In the genomic region with DNA sequence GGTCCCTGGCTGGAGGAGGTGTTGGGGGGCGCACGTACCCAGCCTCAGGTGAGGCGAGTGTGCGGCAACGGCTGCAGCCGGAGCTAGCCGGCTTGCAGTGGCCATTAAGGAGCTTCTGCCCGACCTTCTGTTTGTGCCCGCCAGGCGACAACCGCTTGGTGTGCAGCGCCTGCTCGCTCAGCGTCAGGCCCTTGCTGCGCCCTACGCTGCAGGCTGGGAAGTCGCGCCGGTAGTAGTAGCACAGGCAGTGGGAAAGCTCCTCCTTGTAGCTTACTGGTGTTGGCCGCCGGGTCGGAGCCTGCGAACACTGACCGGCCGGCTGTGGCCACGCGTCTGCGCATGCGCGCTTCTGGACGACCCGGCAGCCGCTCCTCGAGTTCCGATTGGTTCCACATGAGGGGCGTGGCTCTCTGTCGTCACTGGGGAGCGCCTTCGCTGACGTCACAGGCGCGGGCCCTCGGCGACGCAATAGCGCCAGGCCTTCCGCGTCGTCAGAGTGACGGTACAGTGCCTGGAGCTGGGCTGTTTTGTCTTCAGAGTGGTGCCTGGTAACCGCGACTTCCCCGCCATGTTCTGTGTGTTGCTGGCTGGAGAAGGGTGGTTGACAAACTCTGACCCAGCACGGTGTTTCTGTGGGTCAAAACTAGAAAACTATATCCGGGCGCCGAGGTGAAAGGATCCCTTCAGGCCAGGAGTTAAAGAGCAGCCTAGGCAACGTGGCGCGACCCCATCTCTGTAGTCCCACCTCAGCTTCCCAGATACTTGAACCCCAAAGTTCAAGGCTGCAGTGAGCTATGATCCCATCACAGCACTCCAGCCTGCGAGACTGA, we compare ENCODE assay signal across 8 cellular contexts.
DNase-seq lines count a peak whose midpoint lies in the region; ATAC-seq and TF ChIP-seq lines count a peak whose summit lies in the region.

No MANE protein-coding gene starts in this region.

- H3K4me3 ChIP-seq in adrenal gland (peak overlapping the region; percentile 76 to 94 (median 79)), heart right ventricle (peak overlapping the region; percentile 69 to 99 (median 92))

- ATAC-seq in HG02763 (IDR thresholded peaks at IDR 0.05; ENCODE audit: unreplicated experiment) = peak; percentile 89
- ATAC-seq in heart right ventricle = peak; percentile 97 to 99 (median 99)

- peak; percentile 96 for DNase-seq in NCI-H1417 treated with DMSO at 0.1 percent for 48 hours (lab: John Stamatoyannopoulos, UW)
- peak; percentile 97 for DNase-seq in SW480 (ENCODE audit: low spot score)
- DNase-seq in adrenal gland = peak; percentile 98 to 100 (median 99)
- peak; percentile 98 to 99 for DNase-seq in heart right ventricle
- DNase-seq in posterior vena cava (ENCODE audit: low spot score) = peak; percentile 100
- peak; percentile 99 for DNase-seq in ureter (ENCODE audit: low spot score)

- H3K27ac ChIP-seq in adrenal gland (peak overlapping the region; percentile 79 to 94 (median 91)), heart right ventricle (peak overlapping the region; percentile 83 to 98 (median 92))

- peak; percentile 82 to 97 for TF ChIP-seq POLR2A in adrenal gland (IDR thresholded peaks at IDR 0.05)

- H3K27me3 ChIP-seq in adrenal gland (no peaks in the 10 kb centered on the region), heart right ventricle (no peaks in the 10 kb centered on the region)

- 0 to 2% (median 1%) methylated on average over 8 to 61 of the region's 61 CpGs for WGBS in adrenal gland, 4 donors
- 0 to 1% methylated on average over 61 of the region's 61 CpGs for WGBS in heart right ventricle, 2 donors

- peak; percentile 30; the same call in 1 of the 2 replicates for TF ChIP-seq CTCF in GM12874 (IDR thresholded peaks at IDR 0.05; ENCODE audit: insufficient read depth, low read depth, low read length)
- TF ChIP-seq CTCF in adrenal gland (IDR thresholded peaks at IDR 0.05) = peak in 5 of 6 experiments; percentile 36 to 68 (median 46)
- peak in 3 of 9 donors; percentile 26 to 30 (median 27) for TF ChIP-seq CTCF in heart right ventricle (IDR thresholded peaks at IDR 0.05)

- H3K9me3 ChIP-seq in adrenal gland (replicated peaks in 1 of 3) (no peaks in the 10 kb centered on the region), heart right ventricle (no peaks in the 10 kb centered on the region)

- H3K4me1 ChIP-seq in adrenal gland (replicated peaks in 1 of 2) = peaks cover 6 to 12% of the 10 kb centered on the region in 2 donors
- peaks cover 0 to 19% (median 7%) of the 10 kb centered on the region in 9 donors for H3K4me1 ChIP-seq in heart right ventricle

- no peaks in the 10 kb centered on the region for H3K36me3 ChIP-seq in adrenal gland (replicated peaks in 1 of 2)
- no peaks in the 10 kb centered on the region for H3K36me3 ChIP-seq in heart right ventricle

- intact Hi-C loops in adrenal gland (cut with DNase I) = loop anchor here in 1 of 2 donors (10.0 kb wide), 1 partner anchor 110 kb away; no protein-coding TSS in a partner anchor
- intact Hi-C loops in heart right ventricle (cut with DNase I) = loop anchor here in 3 of 10 donors (2.0 to 10.0 kb wide), 3 partner anchors 100 to 153 kb away; a partner anchor contains a TSS
- intact Hi-C loops in posterior vena cava (cut with DNase I) = no loop called here

Comparison
In these comparisons a context has a peak if more than half of its experiments do, and no peak if none do; other contexts are left out.
1. Peak in every context shown above with its lines: DNase-seq, ATAC-seq, H3K4me3 ChIP-seq and H3K27ac ChIP-seq.